Comparison of ENCODE assay signal across 19 cellular contexts in the genomic region with DNA sequence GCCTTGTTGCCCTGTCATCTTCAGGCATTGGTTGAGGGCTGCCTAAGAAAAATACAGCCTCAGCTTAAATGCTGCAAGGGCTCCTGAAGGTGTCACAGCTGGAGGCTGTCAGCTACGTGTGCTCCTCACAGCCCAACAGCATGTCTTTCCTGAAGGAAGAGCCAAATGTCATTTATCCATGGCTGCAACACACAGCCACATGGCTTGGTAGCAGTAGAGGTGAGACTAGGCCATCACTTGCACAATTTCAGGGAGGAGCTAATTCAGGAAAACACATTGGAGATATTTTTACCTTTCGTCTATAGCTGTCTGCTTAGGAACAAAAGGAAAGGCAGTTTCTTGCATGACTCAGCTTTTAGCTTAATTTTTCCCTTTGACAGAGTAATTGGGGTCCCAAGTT.
DNase-seq lines count a peak whose midpoint lies in the region; ATAC-seq, FAIRE-seq and TF ChIP-seq lines count a peak whose summit lies in the region.
"Had no signal": no experiment of that assay in that cellular context is flagged by ENCODE, and none has a peak within 500 bp of the region (broad histone marks: within the 10 kb centered on the region; RNA-seq: fewer than 3 reads in every experiment).

No MANE protein-coding gene starts in this region.

- CTCF ChIA-PET in RWPE1 (lab: Yijun Ruan, JAX) (interaction anchor here (0.6 to 0.9 kb wide), 2 partner anchors 15 to 39 kb away, joined by 3 read pairs; no protein-coding TSS in a partner anchor), HepG2 (lab: Yijun Ruan, JAX; ENCODE audit: low intra/inter-chr PET ratio, low total read pairs) (no interaction called here)

- H3K79me2 ChIP-seq in HepG2 (ENCODE audit: insufficient read depth, low read length) = no peaks in the 10 kb centered on the region

- POLR2A ChIA-PET in RWPE1 (lab: Yijun Ruan, JAX; ENCODE audit: low non-redundant PET) (interaction anchor here (0.8 to 0.9 kb wide), 2 partner anchors 12 to 364 kb away, joined by 3 read pairs; no protein-coding TSS in a partner anchor), HepG2 (lab: Yijun Ruan, JAX) (interaction anchor here (0.9 to 4.5 kb wide), 8 partner anchors 9 to 364 kb away, joined by 3 to 54 read pairs (median 7); no protein-coding TSS in a partner anchor)

- no peaks in the 10 kb centered on the region for H3K36me3 ChIP-seq in HepG2 (replicated peaks in 1 of 2; ENCODE audit: control insufficient read depth in 1 of 2, insufficient read depth in 2 of 2, low read length in 2 of 2)

- no peaks in the 10 kb centered on the region for H4K20me1 ChIP-seq in HepG2 (ENCODE audit: insufficient read depth, low read length)

- peaks cover 56% of the 10 kb centered on the region for H3K4me1 ChIP-seq in HepG2 (ENCODE audit: insufficient read depth, low read length)

- H3K9me3 Mint-ChIP-seq in type B pancreatic cell = no peaks in the 10 kb centered on the region

- intact Hi-C loops in HepG2 (cut with micrococcal nuclease; ENCODE audit: unreplicated experiment) = loop anchor here (10.0 kb wide), 1 partner anchor 133 kb away; no protein-coding TSS in a partner anchor

- H3K4me1 Mint-ChIP-seq in type B pancreatic cell (ENCODE audit: unreplicated experiment) = peaks cover 5% of the 10 kb centered on the region

- no peak for ATAC-seq in HepG2
- ATAC-seq: Panc1 had no signal

- no peak overlapping the region for H2AFZ ChIP-seq in HepG2 (ENCODE audit: low read length)

- DNase-seq in NCI-H2171 treated with DMSO at 0.1 percent for 48 hours (lab: John Stamatoyannopoulos, UW) (peak; percentile 8), NCI-H2171 (lab: John Stamatoyannopoulos, UW) (no peak), RWPE1 (ENCODE audit: low spot score) (no peak), HepG2 (ENCODE audit: low spot score) (no peak), type B pancreatic cell (ENCODE audit: extremely low spot score, unreplicated experiment) (peak; percentile 3), HTR-8/SVneo (ENCODE audit: insufficient read length, low spot score) (no peak), DMS79 treated with DMSO at 0.1 percent for 48 hours (lab: John Stamatoyannopoulos, UW) (no peak), NCI-H345 (lab: John Stamatoyannopoulos, UW) (no peak)
- DNase-seq: 8988T, COR-L47, H9, NCI-H1092, NCI-H2107, NCI-H446 treated with DMSO at 0.1 percent for 48 hours, NCI-H774, SHP77 had no signal

- H3K4me3 ChIP-seq in HepG2 (replicated peaks in 1 of 3; ENCODE audit: insufficient read depth in 1 of 3, low read depth in 2 of 3, low read length in 3 of 3) = no peak overlapping the region

- no peak overlapping the region for H3K27ac Mint-ChIP-seq in type B pancreatic cell
- H3K27ac Mint-ChIP-seq: H9, IgD-negative memory B cell had no signal

- TF ChIP-seq CTCF in RWPE1 (conservative IDR thresholded peaks at IDR 0.05; ENCODE audit: low read depth) (no peak), HepG2 (CRISPR knock-in tag; IDR thresholded peaks at IDR 0.05) (no peak), type B pancreatic cell (conservative IDR thresholded peaks at IDR 0.05) (no peak)

- peaks cover 3% of the 10 kb centered on the region for H3K36me3 Mint-ChIP-seq in type B pancreatic cell
- H3K36me3 Mint-ChIP-seq: IgD-negative memory B cell had no signal

- TF ChIP-seq EP300 in HepG2 (IDR thresholded peaks at IDR 0.05; ENCODE audit: low read depth in 2 of 2, low read length in 2 of 2) (no peak), HepG2 (CRISPR knock-in tag; IDR thresholded peaks at IDR 0.05; ENCODE audit: borderline replicate concordance) (no peak)

- H3K27me3 ChIP-seq in HepG2 (ENCODE audit: control insufficient read depth in 1 of 2, insufficient read depth in 2 of 2, low read length in 2 of 2) = no peaks in the 10 kb centered on the region

- TF ChIP-seq POLR2A in HepG2 (IDR thresholded peaks at IDR 0.05; ENCODE audit: insufficient read depth in 1 of 2, low read depth in 2 of 2, low read length in 2 of 2) = no peak

- WGBS in HepG2 (ENCODE audit: low lambda C conversion rate) = 81% methylated on average over 2 of the region's 2 CpGs

- H3K9me3 ChIP-seq in HepG2 (ENCODE audit: low read length) = no peaks in the 10 kb centered on the region

- H3K27ac ChIP-seq in RWPE1 (peak overlapping the region; percentile 6; the same call in 1 of the 2 replicates), HepG2 (ENCODE audit: extremely low read length, insufficient read depth, low read length) (peak overlapping the region; percentile 4)
- H3K27ac ChIP-seq: C4-2B had no signal

- no peak overlapping the region for H3K4me3 Mint-ChIP-seq in type B pancreatic cell
- H3K4me3 Mint-ChIP-seq: H9, IgD-negative memory B cell had no signal

- in situ Hi-C loops in HepG2 (cut with HindIII; ENCODE audit: extremely low pct_ligation_motif_present, low pct_unique_long_range_greater_than_20kb) = no loop called here

- no TSS peak for BruUV-seq in HepG2 (replicated peaks; lab: Mats Ljungman, UMichigan)

- H3K27me3 Mint-ChIP-seq in type B pancreatic cell = peaks cover 3% of the 10 kb centered on the region

- no peak overlapping the region for H3K9ac ChIP-seq in HepG2 (ENCODE audit: insufficient read depth, low read depth, low read length)

- TF ChIP-seq RAD21 in HepG2 (CRISPR knock-in tag; IDR thresholded peaks at IDR 0.05) = no peak

- no peak overlapping the region for H3K4me2 ChIP-seq in HepG2 (ENCODE audit: low read depth, low read length)

- FAIRE-seq in HepG2 (lab: Jason Lieb, UNC) (no peak), HTR-8/SVneo (lab: Jason Lieb, UNC) (no peak)

TF ChIP-seq in HepG2, 621 proteins besides CTCF, POLR2A, EP300 and RAD21 (continues in another document):
- TF ChIP-seq BORCS8-MEF2B (CRISPR knock-in tag; IDR thresholded peaks at IDR 0.05) = no peak
- no peak for TF ChIP-seq ZNF292 (CRISPR knock-in tag; IDR thresholded peaks at IDR 0.05; ENCODE audit: borderline replicate concordance, low read depth)
- no peak for TF ChIP-seq ZNF180 (CRISPR knock-in tag; IDR thresholded peaks at IDR 0.05; ENCODE audit: borderline replicate concordance, low read depth)
- TF ChIP-seq ARNT (IDR thresholded peaks at IDR 0.05) = no peak
- TF ChIP-seq, protein P1, sequence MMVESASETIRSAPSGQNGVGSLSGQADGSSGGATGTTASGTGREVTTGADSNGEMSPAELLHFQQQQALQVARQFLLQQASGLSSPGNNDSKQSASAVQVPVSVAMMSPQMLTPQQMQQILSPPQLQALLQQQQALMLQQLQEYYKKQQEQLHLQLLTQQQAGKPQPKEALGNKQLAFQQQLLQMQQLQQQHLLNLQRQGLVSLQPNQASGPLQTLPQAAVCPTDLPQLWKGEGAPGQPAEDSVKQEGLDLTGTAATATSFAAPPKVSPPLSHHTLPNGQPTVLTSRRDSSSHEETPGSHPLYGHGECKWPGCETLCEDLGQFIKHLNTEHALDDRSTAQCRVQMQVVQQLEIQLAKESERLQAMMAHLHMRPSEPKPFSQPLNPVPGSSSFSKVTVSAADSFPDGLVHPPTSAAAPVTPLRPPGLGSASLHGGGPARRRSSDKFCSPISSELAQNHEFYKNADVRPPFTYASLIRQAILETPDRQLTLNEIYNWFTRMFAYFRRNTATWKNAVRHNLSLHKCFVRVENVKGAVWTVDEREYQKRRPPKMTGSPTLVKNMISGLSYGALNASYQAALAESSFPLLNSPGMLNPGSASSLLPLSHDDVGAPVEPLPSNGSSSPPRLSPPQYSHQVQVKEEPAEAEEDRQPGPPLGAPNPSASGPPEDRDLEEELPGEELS (CRISPR knock-in tag; IDR thresholded peaks at IDR 0.05) = no peak
- TF ChIP-seq, protein P2, sequence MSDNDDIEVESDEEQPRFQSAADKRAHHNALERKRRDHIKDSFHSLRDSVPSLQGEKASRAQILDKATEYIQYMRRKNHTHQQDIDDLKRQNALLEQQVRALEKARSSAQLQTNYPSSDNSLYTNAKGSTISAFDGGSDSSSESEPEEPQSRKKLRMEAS (IDR thresholded peaks at IDR 0.05) = peak; percentile 85
- no peak for TF ChIP-seq ZNF12 (CRISPR knock-in tag; IDR thresholded peaks at IDR 0.05)
- TF ChIP-seq CEBPB (IDR thresholded peaks at IDR 0.05; ENCODE audit: borderline replicate concordance, low read depth, low read length) = peak; percentile 40; the same call in 1 of the 2 replicates
- TF ChIP-seq FOXJ3 (CRISPR knock-in tag; IDR thresholded peaks at IDR 0.05; ENCODE audit: borderline replicate concordance) = no peak
- 0 out of 4 replicates have a peak, but pooled peaks of 1 of the 2 experiments have one; percentile 15 for TF ChIP-seq KLF16 (CRISPR knock-in tag; IDR thresholded peaks at IDR 0.05)
- peak; percentile 59 for TF ChIP-seq GATAD2A (CRISPR knock-in tag; IDR thresholded peaks at IDR 0.05)
- TF ChIP-seq, protein P3, sequence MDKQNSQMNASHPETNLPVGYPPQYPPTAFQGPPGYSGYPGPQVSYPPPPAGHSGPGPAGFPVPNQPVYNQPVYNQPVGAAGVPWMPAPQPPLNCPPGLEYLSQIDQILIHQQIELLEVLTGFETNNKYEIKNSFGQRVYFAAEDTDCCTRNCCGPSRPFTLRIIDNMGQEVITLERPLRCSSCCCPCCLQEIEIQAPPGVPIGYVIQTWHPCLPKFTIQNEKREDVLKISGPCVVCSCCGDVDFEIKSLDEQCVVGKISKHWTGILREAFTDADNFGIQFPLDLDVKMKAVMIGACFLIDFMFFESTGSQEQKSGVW (CRISPR knock-in tag; IDR thresholded peaks at IDR 0.05; ENCODE audit: borderline replicate concordance) = no peak
- TF ChIP-seq POGZ (CRISPR knock-in tag; IDR thresholded peaks at IDR 0.05) = no peak

Comparison
In these comparisons a context has a peak if more than half of its experiments do, and no peak if none do; other contexts are left out.
1. DNase-seq: peak in NCI-H2171 treated with DMSO at 0.1 percent for 48 hours (single experiment) and type B pancreatic cell (single experiment); none in NCI-H2171 (single experiment), RWPE1 (single experiment), HepG2 (single experiment), HTR-8/SVneo (single experiment), DMS79 treated with DMSO at 0.1 percent for 48 hours (single experiment) and NCI-H345 (single experiment).